ENCODE assay signal across 10 cellular contexts in genomic region chr15:74318376-74319137, GRCh38. TPM values are rescaled to one million over a fixed set of nuclear protein-coding genes. Genes with fewer than 3 reads are reported as not detected.
DNase-seq lines count a peak whose midpoint lies in the region; ATAC-seq and TF ChIP-seq lines count a peak whose summit lies in the region.
"Had no signal": no experiment of that assay in that cellular context is flagged by ENCODE, and none has a peak within 500 bp of the region (broad histone marks: within the 10 kb centered on the region; RNA-seq: fewer than 3 reads in every experiment).

No MANE protein-coding gene starts in this region.

- no peaks in the 10 kb centered on the region for H3K9me3 ChIP-seq in fibroblast of lung (ENCODE audit: control insufficient read depth, insufficient read depth, low read depth, low read length)

- no peak overlapping the region for H2AFZ ChIP-seq in fibroblast of lung (ENCODE audit: low read length)

- no peak overlapping the region for H3K4me2 ChIP-seq in fibroblast of lung (ENCODE audit: extremely low read depth, insufficient read depth, low read length)

- H3K4me1 ChIP-seq in fibroblast of lung (ENCODE audit: control insufficient read depth, extremely low read depth, insufficient read depth, low read length): peaks cover 21% of the 10 kb centered on the region

- no peak overlapping the region for H3K4me3 Mint-ChIP-seq in stimulated activated effector memory CD8-positive, alpha-beta T cell treated with anti-CD3 and anti-CD28 coated beads, Interleukin-12 subunit alpha, Interleukin-12 subunit beta, amount 100 ng/mL, for 72 hours

- DNase-seq in DMS 273 (lab: John Stamatoyannopoulos, UW; ENCODE audit: unreplicated experiment) (peak; percentile 28), DMS 273 treated with DMSO at 0.1 percent for 48 hours (lab: John Stamatoyannopoulos, UW) (no peak), NCI-H345 treated with DMSO at 0.1 percent for 48 hours (lab: John Stamatoyannopoulos, UW; ENCODE audit: unreplicated experiment) (peak; percentile 60), fibroblast of lung (ENCODE audit: low read depth in 2 of 2) (no peak), NK-92 (lab: John Stamatoyannopoulos, UW; ENCODE audit: unreplicated experiment) (no peak), epidermal melanocyte (ENCODE audit: insufficient read length, low spot score) (no peak)
- DNase-seq in stimulated activated effector memory CD8-positive, alpha-beta T cell treated with anti-CD3 and anti-CD28 coated beads, Interleukin-12 subunit alpha, Interleukin-12 subunit beta, amount 100 ng/mL, for 72 hours (ENCODE audit: low spot score in 2 of 2): no peak
- DNase-seq: activated T-cell treated with anti-CD3 and anti-CD28 coated beads, Interleukin-2, amount 50 U/mL, for 48 hours had no signal

- H3K79me2 ChIP-seq in fibroblast of lung (ENCODE audit: control insufficient read depth, insufficient read depth, low read length): no peaks in the 10 kb centered on the region

- no peaks in the 10 kb centered on the region for H3K9me3 Mint-ChIP-seq in stimulated activated effector memory CD8-positive, alpha-beta T cell treated with anti-CD3 and anti-CD28 coated beads, Interleukin-12 subunit alpha, Interleukin-12 subunit beta, amount 100 ng/mL, for 72 hours

- H4K20me1 ChIP-seq in fibroblast of lung (ENCODE audit: control insufficient read depth, extremely low read depth, insufficient read depth, low read length): no peaks in the 10 kb centered on the region

- peak overlapping the region; percentile 44 for H3K27ac ChIP-seq in fibroblast of lung (ENCODE audit: insufficient read depth, low read length)
- H3K27ac ChIP-seq: 22Rv1 had no signal

- H3K36me3 Mint-ChIP-seq in stimulated activated effector memory CD8-positive, alpha-beta T cell treated with anti-CD3 and anti-CD28 coated beads, Interleukin-12 subunit alpha, Interleukin-12 subunit beta, amount 100 ng/mL, for 72 hours: no peaks in the 10 kb centered on the region

- no peaks in the 10 kb centered on the region for H3K36me3 ChIP-seq in fibroblast of lung (ENCODE audit: control insufficient read depth, insufficient read depth, low read length)

- TF ChIP-seq CTCF in fibroblast of lung (conservative IDR thresholded peaks at IDR 0.05 in 1 of 2, IDR thresholded peaks at IDR 0.05 in 1 of 2; ENCODE audit: low read depth in 1 of 2, low read length in 2 of 2): no peak

- peaks cover 19% of the 10 kb centered on the region for H3K4me1 Mint-ChIP-seq in stimulated activated effector memory CD8-positive, alpha-beta T cell treated with anti-CD3 and anti-CD28 coated beads, Interleukin-12 subunit alpha, Interleukin-12 subunit beta, amount 100 ng/mL, for 72 hours

- H3K4me3 ChIP-seq in fibroblast of lung (replicated peaks in 1 of 4; ENCODE audit: control extremely low read depth in 1 of 4, insufficient read depth in 1 of 4, low read depth in 3 of 4, low read length in 4 of 4): no peak overlapping the region

- H3K27ac Mint-ChIP-seq in stimulated activated effector memory CD8-positive, alpha-beta T cell treated with anti-CD3 and anti-CD28 coated beads, Interleukin-12 subunit alpha, Interleukin-12 subunit beta, amount 100 ng/mL, for 72 hours: peak overlapping the region; percentile 77

- no peaks in the 10 kb centered on the region for H3K27me3 ChIP-seq in fibroblast of lung (ENCODE audit: control insufficient read depth, insufficient read depth, low read length)

- H3K9ac ChIP-seq in fibroblast of lung (ENCODE audit: insufficient read depth, low read length): peak overlapping the region; percentile 2

- ATAC-seq in stimulated activated effector memory CD8-positive, alpha-beta T cell treated with anti-CD3 and anti-CD28 coated beads, Interleukin-12 subunit alpha, Interleukin-12 subunit beta, amount 100 ng/mL, for 72 hours: no peak
- ATAC-seq in GM21619 (IDR thresholded peaks at IDR 0.05; ENCODE audit: unreplicated experiment): no peak

RNA-seq across cellular contexts. Expression of gene CYP11A1, which starts 48.9 kb away (rescaled TPM):
- total RNA-seq in fibroblast of lung: 0.33 and 0.51 TPM in 2 replicates
- 0.05 and 0.07 TPM in 2 replicates for polyA plus RNA-seq in fibroblast of lung
- 0.15 TPM in 1 of 2 replicates, not detected in the other for polyA plus RNA-seq in fibroblast of lung (2012)
- 3.1 TPM in 1 of 2 replicates, not detected in the other for polyA minus RNA-seq in fibroblast of lung (ENCODE audit: low replicate concordance)

Comparison
In these comparisons a context has a peak if more than half of its experiments do, and no peak if none do; other contexts are left out.
1. DNase-seq: peak in DMS 273 (single experiment) and NCI-H345 treated with DMSO at 0.1 percent for 48 hours (single experiment); none in DMS 273 treated with DMSO at 0.1 percent for 48 hours (single experiment), fibroblast of lung (0 of 2), stimulated activated effector memory CD8-positive, alpha-beta T cell treated with anti-CD3 and anti-CD28 coated beads, Interleukin-12 subunit alpha, Interleukin-12 subunit beta, amount 100 ng/mL, for 72 hours (0 of 2), NK-92 (single experiment) and epidermal melanocyte (single experiment).